Comparison of ENCODE assay signal across 15 cellular contexts in genomic region chr7:157627033-157627432, GRCh38.
"Had no signal": no experiment of that assay in that cellular context is flagged by ENCODE, and none has a peak within 500 bp of the region (broad histone marks: within the 10 kb centered on the region; RNA-seq: fewer than 3 reads in every experiment).

No MANE protein-coding gene starts in this region.

- H3K9me3 Mint-ChIP-seq: activated T-cell treated with anti-CD3 and anti-CD28 coated beads, Interleukin-2, amount 50 U/mL, for 72 hours; immature natural killer cell; type B pancreatic cell had no signal

- H3K36me3 ChIP-seq: breast epithelium, lower lobe of right lung, suprapubic skin had no signal

- ATAC-seq: esophagus mucosa; stimulated activated naive CD8-positive, alpha-beta T cell treated with anti-CD3 and anti-CD28 coated beads, Interleukin-15, Interleukin-2, amounts not matched to agents 100 U/mL and 50 U/mL, for 24 hours had no signal

- H3K27me3 ChIP-seq: breast epithelium had no signal

- H3K4me1 ChIP-seq: breast epithelium, lower lobe of right lung, suprapubic skin had no signal

- H3K27ac ChIP-seq: breast epithelium, lower lobe of right lung, suprapubic skin had no signal

- H3K4me1 Mint-ChIP-seq: immature natural killer cell had no signal

- DNase-seq: activated CD4-positive, alpha-beta T cell treated with anti-CD3 and anti-CD28 coated beads for 4 hours; activated T-cell treated with anti-CD3 and anti-CD28 coated beads, Interleukin-2, amount 50 U/mL, for 72 hours; anterior cingulate cortex; immature natural killer cell; lower lobe of right lung; midbrain; SHP77 treated with DMSO at 0.1 percent for 48 hours; stimulated activated CD4-positive, alpha-beta T cell treated with anti-CD3 and anti-CD28 coated beads, Interleukin-2, amount 100 ng/mL, for 48 hours; stimulated activated CD8-positive, alpha-beta memory T cell treated with anti-CD3 and anti-CD28 coated beads, Interleukin-4, amount 100 ng/mL, for 48 hours; stimulated activated naive CD8-positive, alpha-beta T cell treated with anti-CD3 and anti-CD28 coated beads, Interleukin-15, Interleukin-2, amounts not matched to agents 100 U/mL and 50 U/mL, for 24 hours had no signal

- H3K27ac Mint-ChIP-seq: activated T-cell treated with anti-CD3 and anti-CD28 coated beads, Interleukin-2, amount 50 U/mL, for 72 hours; immature natural killer cell; type B pancreatic cell had no signal

- H3K4me3 ChIP-seq: breast epithelium, lower lobe of right lung, suprapubic skin had no signal

- H3K36me3 Mint-ChIP-seq: immature natural killer cell, type B pancreatic cell had no signal

- FAIRE-seq: endometrium had no signal

- H3K9me3 ChIP-seq: breast epithelium, lower lobe of right lung, suprapubic skin had no signal

- H3K4me3 Mint-ChIP-seq: immature natural killer cell, type B pancreatic cell had no signal
